ENCODE assay signal across 12 cellular contexts in genomic region chr9:127809002-127809561, GRCh38. TPM values are rescaled to one million over a fixed set of nuclear protein-coding genes. Genes with fewer than 3 reads are reported as not detected.
DNase-seq lines count a peak whose midpoint lies in the region; ATAC-seq and TF ChIP-seq lines count a peak whose summit lies in the region.
"Had no signal": no experiment of that assay in that cellular context is flagged by ENCODE, and none has a peak within 500 bp of the region (broad histone marks: within the 10 kb centered on the region; RNA-seq: fewer than 3 reads in every experiment).

No MANE protein-coding gene starts in this region.

- H3K4me1 ChIP-seq in BLaER1 treated with 17β-estradiol and CSF1 and Interleukin-3, amounts not matched to agents 10 nM and 100 nM = peaks cover 70 to 83% (median 79%) of the 10 kb centered on the region in 10 experiments
- H3K4me1 ChIP-seq in Panc1 (ENCODE audit: control insufficient read depth, insufficient read depth, low read length) = peaks cover 3% of the 10 kb centered on the region; the same call in 1 of the 2 replicates
- peaks cover 1 to 68% (median 25%) of the 10 kb centered on the region in 6 donors for H3K4me1 ChIP-seq in spleen

- ATAC-seq in Panc1 (peak; percentile 20), HG02588 (IDR thresholded peaks at IDR 0.05; ENCODE audit: unreplicated experiment) (no peak)
- ATAC-seq: PC-3 had no signal

- peak overlapping the region in 7 of 11 experiments; percentile 25 to 97 (median 49); a peak in 13 of 22 replicates for H3K9ac ChIP-seq in BLaER1 treated with 17β-estradiol and CSF1 and Interleukin-3, amounts not matched to agents 10 nM and 100 nM

- WGBS in spleen, 5 donors = 70 to 80% (median 75%) methylated on average over 9 of the region's 9 CpGs

- in situ Hi-C loops in Panc1 (cut with HindIII; ENCODE audit: low pct_unique_long_range_greater_than_20kb, low sequenced_read_pairs) = no loop called here

- peaks cover 28 to 95% (median 83%) of the 10 kb centered on the region in 11 experiments; a peak in 21 of 22 replicates for H4K20me1 ChIP-seq in BLaER1 treated with 17β-estradiol and CSF1 and Interleukin-3, amounts not matched to agents 10 nM and 100 nM

- POLR2A ChIA-PET in Panc1 (lab: Charles Lee) = interaction anchor here (0.5 to 0.6 kb wide), 2 partner anchors 94 to 108 kb away, joined by 4 to 9 read pairs; partner anchors contain the start of gene ST6GALNAC4

- CTCF ChIA-PET in Panc1 (lab: Charles Lee) = interaction anchor here (0.7 kb wide), 1 partner anchor 100 kb away, joined by 4 read pairs; no protein-coding TSS in a partner anchor

- H3K4me2 ChIP-seq in BLaER1 treated with 17β-estradiol and CSF1 and Interleukin-3, amounts not matched to agents 10 nM and 100 nM = peak overlapping the region; percentile 58 to 99 (median 95)

- TF ChIP-seq CTCF in Panc1 (IDR thresholded peaks at IDR 0.05) (no peak), spleen (IDR thresholded peaks at IDR 0.05 in 8 of 11, conservative IDR thresholded peaks at IDR 0.05 in 3 of 11) (no peak)

- no peaks in the 10 kb centered on the region for H3K9me3 ChIP-seq in BLaER1 treated with 17β-estradiol and CSF1 and Interleukin-3, amounts not matched to agents 10 nM and 100 nM (replicated peaks in 1 of 11)
- no peaks in the 10 kb centered on the region for H3K9me3 ChIP-seq in Panc1 (ENCODE audit: control insufficient read depth, insufficient read depth, low read depth, low read length)
- no peaks in the 10 kb centered on the region for H3K9me3 ChIP-seq in spleen
- H3K9me3 ChIP-seq: esophagus muscularis mucosa, neutrophil had no signal

- BruUV-seq in Panc1 (replicated peaks; lab: Mats Ljungman, UMichigan) = no TSS peak

- peaks cover 67 to 98% (median 96%) of the 10 kb centered on the region in 11 experiments for H3K36me3 ChIP-seq in BLaER1 treated with 17β-estradiol and CSF1 and Interleukin-3, amounts not matched to agents 10 nM and 100 nM
- no peaks in the 10 kb centered on the region for H3K36me3 ChIP-seq in Panc1 (ENCODE audit: control insufficient read depth, insufficient read depth, low read length)
- H3K36me3 ChIP-seq in spleen = peaks cover 0 to 99% (median 60%) of the 10 kb centered on the region in 6 donors

- DNase-seq in Panc1 (ENCODE audit: low read depth, low spot score) (no peak), islet precursor cell (peak; percentile 55), spleen (no peak)
- no peak for DNase-seq in NK-92 treated with Interleukin-12 subunit alpha and Interleukin-12 subunit beta, amount 100 ng/mL, for 24 hours (lab: John Stamatoyannopoulos, UW)
- DNase-seq: activated CD8-positive, alpha-beta memory T cell treated with anti-CD3 and anti-CD28 coated beads, Interleukin-2, amount 50 U/mL, for 48 hours; KG1; PC-3 had no signal

- TF ChIP-seq POLR2A in spleen (IDR thresholded peaks at IDR 0.05) = no peak

- intact Hi-C loops in Panc1 (cut with micrococcal nuclease; ENCODE audit: unreplicated experiment) (loop anchor here (10.0 kb wide), 1 partner anchor 66 kb away; the partner anchor contains the start of gene AK1), spleen (cut with DNase I; ENCODE audit: low total_unique reads) (no loop called here)

- no peaks in the 10 kb centered on the region for H3K27me3 ChIP-seq in BLaER1 treated with 17β-estradiol and CSF1 and Interleukin-3, amounts not matched to agents 10 nM and 100 nM
- H3K27me3 ChIP-seq in Panc1 (ENCODE audit: control insufficient read depth, insufficient read depth, low read length) (no peaks in the 10 kb centered on the region), spleen (replicated peaks in 1 of 7) (no peaks in the 10 kb centered on the region)
- H3K27me3 ChIP-seq: esophagus muscularis mucosa, neutrophil had no signal

- H3K27ac ChIP-seq in BLaER1 treated with 17β-estradiol and CSF1 and Interleukin-3, amounts not matched to agents 10 nM and 100 nM = peak overlapping the region in 2 of 11 experiments; percentile 21 to 52; a peak in 2 of 22 replicates
- H3K27ac ChIP-seq in Panc1 (ENCODE audit: low read length) (no peak overlapping the region), spleen (peak overlapping the region in 3 of 8 donors; percentile 4 to 45 (median 28))
- H3K27ac ChIP-seq: neutrophil had no signal

- H3K4me3 ChIP-seq in BLaER1 treated with 17β-estradiol and CSF1 and Interleukin-3, amounts not matched to agents 10 nM and 100 nM = peak overlapping the region in 2 of 10 experiments; percentile 36 to 39; a peak in 1 of 20 replicates
- H3K4me3 ChIP-seq in Panc1 (ENCODE audit: low read depth in 2 of 2, low read length in 2 of 2) (no peak overlapping the region), spleen (peak overlapping the region in 1 of 8 donors; percentile 27)
- H3K4me3 ChIP-seq: esophagus muscularis mucosa had no signal

RNA-seq across cellular contexts. Expression of gene FPGS, which starts 6.4 kb away (rescaled TPM):
- 56.5 TPM for total RNA-seq in Panc1 (2021; ENCODE audit: unreplicated experiment)
- 62.7 TPM for polyA plus RNA-seq in Panc1 (2012; ENCODE audit: insufficient read length)
- total RNA-seq in spleen = 10 to 100 TPM; 33.3 to 94.6 (median 72.3) TPM
- polyA plus RNA-seq in spleen = 10 to 100 TPM; 39.5 to 73.7 (median 60.5) TPM

RNA-seq across cellular contexts. Expression of gene CDK9, which starts 23.2 kb away (rescaled TPM):
- total RNA-seq in Panc1 (2021; ENCODE audit: unreplicated experiment) (48.7 TPM), spleen (100 to 1,000 TPM in 4 of 7 donors, 10 to 100 TPM in 3; 68.3 to 149 (median 103) TPM)
- 66.8 TPM for polyA plus RNA-seq in Panc1 (2012; ENCODE audit: insufficient read length)
- 10 to 100 TPM; 49.2 to 87.6 (median 87.1) TPM for polyA plus RNA-seq in spleen

RNA-seq across cellular contexts. Expression of gene SH2D3C, which starts 30.6 kb away (rescaled TPM):
- total RNA-seq in Panc1 (2021; ENCODE audit: unreplicated experiment) (0.49 TPM), spleen (10 to 100 TPM; 44.7 to 85.4 (median 61.2) TPM)
- 0.86 TPM for polyA plus RNA-seq in Panc1 (2012; ENCODE audit: insufficient read length)
- 10 to 100 TPM; 27.0 to 51.1 (median 34.3) TPM for polyA plus RNA-seq in spleen
- total RNA-seq: bronchial epithelial cell had no signal

RNA-seq across cellular contexts. Expression of gene ENG, which starts 45.4 kb away (rescaled TPM):
- total RNA-seq in Panc1 (2021; ENCODE audit: unreplicated experiment) (25.1 TPM), spleen (100 to 1,000 TPM; 150 to 334 (median 247) TPM)
- polyA plus RNA-seq in Panc1 (2012; ENCODE audit: insufficient read length) = 41.4 TPM
- 10 to 100 TPM; 29.2 to 63.1 (median 47.8) TPM for polyA plus RNA-seq in spleen

Comparison
In these comparisons a context has a peak if more than half of its experiments do, and no peak if none do; other contexts are left out.
1. RNA of gene SH2D3C, which starts 30.6 kb away (total RNA-seq): 44.7 to 85.4 TPM in spleen; 0.49 TPM in Panc1 (single experiment); every median in the first group is over 10 times any median in the second.